Comparison of ENCODE assay signal across 19 cellular contexts in the genomic region with DNA sequence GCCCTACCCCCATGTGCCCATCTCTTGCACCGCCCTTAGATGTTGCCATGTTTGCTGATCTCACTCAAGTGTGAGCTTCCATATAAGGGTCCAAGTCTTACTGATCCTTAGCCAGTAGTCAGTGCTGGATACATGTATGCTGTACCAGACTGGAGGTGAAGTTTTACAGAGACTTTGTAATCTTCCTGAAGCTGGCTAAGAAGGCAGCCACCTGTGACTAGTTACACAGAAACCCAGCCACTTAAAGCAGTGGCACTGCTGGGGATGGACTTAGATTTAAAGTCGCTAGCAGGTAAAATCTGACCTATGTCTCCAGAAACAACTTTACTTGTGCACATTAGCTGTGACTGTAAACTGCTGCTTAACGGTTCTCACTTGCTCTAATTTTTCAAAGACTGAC.
DNase-seq lines count a peak whose midpoint lies in the region; ATAC-seq, FAIRE-seq and TF ChIP-seq lines count a peak whose summit lies in the region.
"Had no signal": no experiment of that assay in that cellular context is flagged by ENCODE, and none has a peak within 500 bp of the region (broad histone marks: within the 10 kb centered on the region; RNA-seq: fewer than 3 reads in every experiment).

No MANE protein-coding gene starts in this region.

- H3K4me1 ChIP-seq in stomach: peaks cover 0 to 30% (median 3%) of the 10 kb centered on the region in 4 donors

- no peak for DNase-seq in GM12891 (ENCODE audit: insufficient read length, low spot score)
- DNase-seq in WERI-Rb-1: peak; percentile 61
- peak; percentile 31 for DNase-seq in myocyte (ENCODE audit: low read depth)
- DNase-seq in stomach: no peak
- no peak for DNase-seq in NCI-H2107 treated with DMSO at 0.1 percent for 48 hours (lab: John Stamatoyannopoulos, UW; ENCODE audit: unreplicated experiment)
- DNase-seq in coronary artery (ENCODE audit: low spot score): no peak
- DNase-seq: activated CD4-positive, alpha-beta T cell treated with anti-CD3 and anti-CD28 coated beads for 4 hours; activated T-cell treated with anti-CD3 and anti-CD28 coated beads, Interleukin-2, amount 50 U/mL, for 4 hours; Calu3; Kasumi-1; kidney glomerular epithelial cell; SK-N-SH; stimulated activated CD8-positive, alpha-beta memory T cell treated with anti-CD3 and anti-CD28 coated beads, Interleukin-4, amount 100 ng/mL, for 48 hours had no signal

- no peak for TF ChIP-seq EP300 in stomach (IDR thresholded peaks at IDR 0.05)

- H3K4me3 ChIP-seq in WERI-Rb-1 (ENCODE audit: low read depth, low read length) (peak overlapping the region; percentile 21), stomach (no peak overlapping the region), coronary artery (no peak overlapping the region)
- H3K4me3 ChIP-seq: ovary had no signal

- TF ChIP-seq CTCF in WERI-Rb-1 (IDR thresholded peaks at IDR 0.05; ENCODE audit: low read depth, low read length): no peak
- no peak for TF ChIP-seq CTCF in stomach (IDR thresholded peaks at IDR 0.05)
- no peak for TF ChIP-seq CTCF in coronary artery (IDR thresholded peaks at IDR 0.05)

- H3K9me3 ChIP-seq in WERI-Rb-1 (ENCODE audit: severe bottlenecking) (no peaks in the 10 kb centered on the region), stomach (no peaks in the 10 kb centered on the region)
- H3K9me3 ChIP-seq: ovary, SK-N-SH had no signal

- peak; percentile 13 for FAIRE-seq in GM12891 (lab: Jason Lieb, UNC)
- FAIRE-seq: endometrium had no signal

- no peak for TF ChIP-seq POLR2A in GM12891 (IDR thresholded peaks at IDR 0.05; ENCODE audit: low read depth, low read length)
- no peak for TF ChIP-seq POLR2A in stomach (IDR thresholded peaks at IDR 0.05)

- intact Hi-C loops in stomach (cut with DNase I; ENCODE audit: low total_unique reads): no loop called here

- no peak for ATAC-seq in GM18873 (IDR thresholded peaks at IDR 0.05; ENCODE audit: low FRiP score, unreplicated experiment)
- ATAC-seq: activated T-cell treated with anti-CD3 and anti-CD28 coated beads, Interleukin-2, amount 50 U/mL, for 4 hours; HCT116; natural killer cell treated with Interleukin-12 subunit alpha and Interleukin-12 subunit beta and Interleukin-15 and Interleukin-18, amount 100 ng/mL, for 72 hours had no signal

- no peaks in the 10 kb centered on the region for H3K36me3 ChIP-seq in WERI-Rb-1
- no peaks in the 10 kb centered on the region for H3K36me3 ChIP-seq in stomach
- H3K36me3 ChIP-seq: ovary had no signal

- 79 to 97% (median 94%) methylated on average over 3 of the region's 3 CpGs for whole genome bisulfite sequencing in stomach, 5 donors

- H3K27ac ChIP-seq in WERI-Rb-1: peak overlapping the region; percentile 91
- H3K27ac ChIP-seq in stomach: peak overlapping the region in 3 of 5 donors; percentile 28 to 66 (median 32)
- H3K27ac ChIP-seq in coronary artery: no peak overlapping the region
- H3K27ac ChIP-seq: C4-2B, ovary had no signal

- H3K27me3 ChIP-seq in WERI-Rb-1 (ENCODE audit: insufficient read depth, low read depth, severe bottlenecking) (no peaks in the 10 kb centered on the region), stomach (no peaks in the 10 kb centered on the region)
- H3K27me3 ChIP-seq: ovary had no signal

TF ChIP-seq in GM12891, 5 proteins besides CTCF, POLR2A, EP300 and RAD21:
- TF ChIP-seq TAF1 (IDR thresholded peaks at IDR 0.05; ENCODE audit: low read depth, low read length): no peak
- TF ChIP-seq POU2F2 (IDR thresholded peaks at IDR 0.05; ENCODE audit: low read depth, low read length): no peak
- TF ChIP-seq PAX5 (IDR thresholded peaks at IDR 0.05; ENCODE audit: insufficient read depth, low read length, severe bottlenecking): no peak
- no peak for TF ChIP-seq SPI1 (IDR thresholded peaks at IDR 0.05; ENCODE audit: low read depth, low read length)
- no peak for TF ChIP-seq POLR2AphosphoS5 (IDR thresholded peaks at IDR 0.05; ENCODE audit: low read depth, low read length)

Comparison
In these comparisons a context has a peak if more than half of its experiments do, and no peak if none do; other contexts are left out.
1. DNase-seq: peak in WERI-Rb-1 (single experiment) and myocyte (single experiment); none in GM12891 (single experiment), stomach (single experiment), NCI-H2107 treated with DMSO at 0.1 percent for 48 hours (single experiment) and coronary artery (single experiment).
2. H3K27ac ChIP-seq: peak in WERI-Rb-1 (single experiment) and stomach (3 of 5); none in coronary artery (0 of 2).